In the genomic region with DNA sequence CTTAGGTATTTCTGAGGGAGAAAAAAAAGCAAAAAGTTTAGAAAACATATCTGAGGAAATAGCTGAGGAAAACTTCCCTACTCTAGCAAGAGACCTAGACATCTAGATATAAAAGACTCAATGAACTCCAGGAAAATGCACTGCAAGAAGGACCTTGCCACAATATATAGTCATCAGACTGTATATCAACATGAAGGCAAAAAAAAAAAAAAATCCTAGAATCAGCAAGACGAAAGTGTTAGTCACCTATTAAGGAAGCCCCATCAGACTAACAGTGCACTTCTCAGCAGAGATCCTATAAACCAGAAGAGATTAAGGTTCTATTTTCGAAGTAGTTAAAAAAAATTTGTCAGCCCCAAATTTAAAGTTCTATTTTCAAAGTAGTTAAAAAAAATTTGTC, we compare ENCODE assay signal across 24 cellular contexts.
"Had no signal": no experiment of that assay in that cellular context is flagged by ENCODE, and none has a peak within 500 bp of the region (broad histone marks: within the 10 kb centered on the region; RNA-seq: fewer than 3 reads in every experiment).

No MANE protein-coding gene starts in this region.

- H3K4me3 Mint-ChIP-seq: activated T-helper 1 cell treated with anti-CD3 and anti-CD28 coated beads, Interleukin-12 subunit alpha, Interleukin-12 subunit beta, Interleukin-2, Interleukin-4 antibody, amounts not matched to agents 30 ng/mL and 10 ng/mL and 1 ng/mL, durations not matched to agents 14 hours and 24 hours and 36 hours had no signal

- H3K27ac ChIP-seq: KMS-11, PC-9 had no signal

- H3K27ac Mint-ChIP-seq: activated CD4-positive, alpha-beta T cell treated with anti-CD3 and anti-CD28 coated beads, Interleukin-2, amount 10 ng/mL, durations not matched to agents 24 days and 14 days; activated naive CD4-positive, alpha-beta T cell treated with anti-CD3 and anti-CD28 coated beads, Interleukin-2, amount 10 ng/mL, durations not matched to agents 7 days and 5 days; activated T-helper 1 cell treated with anti-CD3 and anti-CD28 coated beads, Interleukin-12 subunit alpha, Interleukin-12 subunit beta, Interleukin-2, Interleukin-4 antibody, amounts not matched to agents 30 ng/mL and 10 ng/mL and 1 ng/mL, durations not matched to agents 14 hours and 24 hours and 36 hours had no signal

- H3K27me3 Mint-ChIP-seq: activated naive CD8-positive, alpha-beta T cell had no signal

- H3K9me3 Mint-ChIP-seq: activated naive CD4-positive, alpha-beta T cell treated with anti-CD3 and anti-CD28 coated beads, Interleukin-2, amount 10 ng/mL, durations not matched to agents 7 days and 5 days had no signal

- H3K36me3 Mint-ChIP-seq: activated naive CD4-positive, alpha-beta T cell treated with anti-CD3 and anti-CD28 coated beads, Interleukin-2, amount 10 ng/mL, durations not matched to agents 7 days and 5 days; activated naive CD8-positive, alpha-beta T cell had no signal

- DNase-seq: activated CD4-positive, alpha-beta T cell treated with anti-CD3 and anti-CD28 coated beads, Interleukin-2, amount 10 ng/mL, durations not matched to agents 24 days and 14 days; activated CD4-positive, alpha-beta T cell treated with anti-CD3 and anti-CD28 coated beads, Interleukin-2, amount 50 U/mL, for 4 hours; activated CD8-positive, alpha-beta memory T cell treated with anti-CD3 and anti-CD28 coated beads, Interleukin-2, amount 50 U/mL, for 4 hours; activated gamma-delta T cell treated with Interleukin-2 at 50 U/mL for 16 hours; activated naive CD4-positive, alpha-beta T cell treated with anti-CD3 and anti-CD28 coated beads, Interleukin-2, amount 10 ng/mL, durations not matched to agents 7 days and 5 days; activated naive CD8-positive, alpha-beta T cell treated with anti-CD3 and anti-CD28 coated beads, Interleukin-2, amount 50 U/mL, for 24 hours; activated T-cell treated with anti-CD3 and anti-CD28 coated beads for 4 hours; activated T-cell treated with anti-CD3 and anti-CD28 coated beads, Interleukin-2, amount 50 U/mL, for 4 hours; aorta; NCI-H1105; NCI-H1417 treated with DMSO at 0.1 percent for 48 hours; NCI-H187 treated with DMSO at 0.1 percent for 48 hours; NCI-H2081 treated with DMSO at 0.1 percent for 48 hours; NCI-H345; NCI-H524 treated with DMSO at 0.1 percent for 48 hours; PC-9; Right ventricle myocardium superior; SW 1271; T-helper 1 cell; T-helper 9 cell had no signal

- FAIRE-seq: RCC 7860 had no signal

- H3K4me3 ChIP-seq: PC-9 had no signal
